9 cellular contexts compared by ENCODE assay signal in genomic region chr14:75247286-75247922, GRCh38. TPM values are rescaled to one million over a fixed set of nuclear protein-coding genes. Genes with fewer than 3 reads are reported as not detected.
DNase-seq lines count a peak whose midpoint lies in the region; ATAC-seq and TF ChIP-seq lines count a peak whose summit lies in the region.
"Had no signal": no experiment of that assay in that cellular context is flagged by ENCODE, and none has a peak within 500 bp of the region (broad histone marks: within the 10 kb centered on the region; RNA-seq: fewer than 3 reads in every experiment).

No MANE protein-coding gene starts in this region.

- no peaks in the 10 kb centered on the region for H3K9me3 ChIP-seq in BLaER1

- H3K4me2 ChIP-seq in BLaER1, result peak overlapping the region; percentile 74

- ATAC-seq in omental fat pad (ENCODE audit: low FRiP score) (no peak), HG03565 (IDR thresholded peaks at IDR 0.05; ENCODE audit: unreplicated experiment) (no peak)

- no peaks in the 10 kb centered on the region for H4K20me1 ChIP-seq in BLaER1

- peak overlapping the region; percentile 73 for H3K27ac ChIP-seq in BLaER1

- TF ChIP-seq CTCF in omental fat pad (IDR thresholded peaks at IDR 0.05), result no peak

- DNase-seq in T-helper 1 cell (peak; percentile 39 to 82 (median 67)), omental fat pad (ENCODE audit: low spot score) (no peak), mesenteric fat pad (ENCODE audit: low spot score) (no peak), SIG-M5 (lab: John Stamatoyannopoulos, UW) (no peak)
- peak; percentile 86 for DNase-seq in activated effector memory CD4-positive, alpha-beta T cell treated with anti-CD3 and anti-CD28 coated beads, Interleukin-2, amount 50 U/mL, for 16 hours
- DNase-seq in stimulated activated CD4-positive, alpha-beta T cell treated with anti-CD3 and anti-CD28 coated beads, Interleukin-12 subunit alpha, Interleukin-12 subunit beta, amount 100 ng/mL, for 24 hours (ENCODE audit: low read depth in 2 of 2), result peak; percentile 33 to 70
- DNase-seq: endodermal cell had no signal

- peaks cover 60% of the 10 kb centered on the region for H3K4me1 ChIP-seq in BLaER1

- peak overlapping the region; percentile 35; the same call in 1 of the 2 replicates for H3K9ac ChIP-seq in BLaER1

- H3K4me3 ChIP-seq in BLaER1, result no peak overlapping the region; the same call in 1 of the 2 replicates

- no peaks in the 10 kb centered on the region for H3K36me3 ChIP-seq in BLaER1

- no peaks in the 10 kb centered on the region for H3K27me3 ChIP-seq in BLaER1

RNA-seq across cellular contexts. Expression of gene FOS, which starts 31.2 kb away (rescaled TPM):
- total RNA-seq in omental fat pad, result 1,000 to 10,000 TPM in 3 of 4 donors, 100 to 1,000 TPM in 1; 935 to 2,479 (median 2,174) TPM
- total RNA-seq in mesenteric fat pad, result 1,900 TPM

Comparison
In these comparisons a context has a peak if more than half of its experiments do, and no peak if none do; other contexts are left out.
1. DNase-seq: peak in T-helper 1 cell (5 of 5), activated effector memory CD4-positive, alpha-beta T cell treated with anti-CD3 and anti-CD28 coated beads, Interleukin-2, amount 50 U/mL, for 16 hours (single experiment) and stimulated activated CD4-positive, alpha-beta T cell treated with anti-CD3 and anti-CD28 coated beads, Interleukin-12 subunit alpha, Interleukin-12 subunit beta, amount 100 ng/mL, for 24 hours (2 of 2); none in omental fat pad (single experiment), mesenteric fat pad (single experiment) and SIG-M5 (single experiment).